ENCODE assay signal across 15 cellular contexts in genomic region chr20:63640086-63640485, GRCh38. TPM values are rescaled to one million over a fixed set of nuclear protein-coding genes. Genes with fewer than 3 reads are reported as not detected.
DNase-seq lines count a peak whose midpoint lies in the region; ATAC-seq, FAIRE-seq and TF ChIP-seq lines count a peak whose summit lies in the region.
"Had no signal": no experiment of that assay in that cellular context is flagged by ENCODE, and none has a peak within 500 bp of the region (broad histone marks: within the 10 kb centered on the region; RNA-seq: fewer than 3 reads in every experiment).

No MANE protein-coding gene starts in this region.

- H3K36me3 ChIP-seq in heart right ventricle (no peaks in the 10 kb centered on the region), upper lobe of right lung (no peaks in the 10 kb centered on the region)

- intact Hi-C loops in heart right ventricle (cut with DNase I) (no loop called here), Right ventricle myocardium superior (cut with DNase I) (no loop called here), upper lobe of right lung (cut with DNase I) (no loop called here)

- FAIRE-seq in D721Med (lab: Jason Lieb, UNC) = no peak

- 65 to 76% methylated on average over 7 to 8 of the region's 8 CpGs for WGBS in heart right ventricle, 2 donors

- no peak for DNase-seq in heart right ventricle
- DNase-seq in Right ventricle myocardium superior = no peak
- DNase-seq in naive B cell = no peak
- DNase-seq in upper lobe of right lung = no peak
- DNase-seq in D721Med (ENCODE audit: insufficient read length, low spot score) = no peak
- DNase-seq in activated CD4-positive, CD25-positive, alpha-beta regulatory T cell treated with anti-CD3 and anti-CD28 coated beads, Interleukin-2, amount 50 U/mL, for 72 hours = no peak
- DNase-seq: erythroblast; NCI-H526 treated with DMSO at 0.1 percent for 48 hours; stimulated activated CD4-positive, alpha-beta T cell treated with anti-CD3 and anti-CD28 coated beads, Interleukin-2, amount 100 ng/mL, for 24 hours; substantia nigra had no signal

- no peaks in the 10 kb centered on the region for H3K9me3 Mint-ChIP-seq in activated T-helper 17 cell treated with anti-CD3 and anti-CD28 coated beads, Interleukin-2, amount 50 U/mL, for 72 hours
- no peaks in the 10 kb centered on the region for H3K9me3 Mint-ChIP-seq in naive B cell

- H3K4me1 Mint-ChIP-seq in activated T-helper 17 cell treated with anti-CD3 and anti-CD28 coated beads, Interleukin-2, amount 50 U/mL, for 72 hours = peaks cover 13% of the 10 kb centered on the region
- peaks cover 33 to 55% (median 41%) of the 10 kb centered on the region in 3 donors for H3K4me1 Mint-ChIP-seq in naive B cell

- H3K27ac ChIP-seq in heart right ventricle = peak overlapping the region; percentile 67 to 91 (median 84)
- peak overlapping the region; percentile 85 for H3K27ac ChIP-seq in upper lobe of right lung
- H3K27ac ChIP-seq: HL-60 had no signal

- H3K36me3 Mint-ChIP-seq in activated T-helper 17 cell treated with anti-CD3 and anti-CD28 coated beads, Interleukin-2, amount 50 U/mL, for 72 hours (ENCODE audit: low read depth) = peaks cover 7% of the 10 kb centered on the region
- H3K36me3 Mint-ChIP-seq in naive B cell = no peaks in the 10 kb centered on the region

- peak overlapping the region; percentile 90 for H3K27ac Mint-ChIP-seq in activated T-helper 17 cell treated with anti-CD3 and anti-CD28 coated beads, Interleukin-2, amount 50 U/mL, for 72 hours
- H3K27ac Mint-ChIP-seq in naive B cell = peak overlapping the region in 5 of 6 donors; percentile 98 to 99 (median 98)

- H3K4me3 ChIP-seq in heart right ventricle = peak overlapping the region in 9 of 10 donors; percentile 18 to 73 (median 33)
- peak overlapping the region; percentile 69 for H3K4me3 ChIP-seq in upper lobe of right lung

- H3K27me3 Mint-ChIP-seq in activated T-helper 17 cell treated with anti-CD3 and anti-CD28 coated beads, Interleukin-2, amount 50 U/mL, for 72 hours = no peaks in the 10 kb centered on the region
- no peaks in the 10 kb centered on the region for H3K27me3 Mint-ChIP-seq in naive B cell

- H3K4me1 ChIP-seq in heart right ventricle = peaks cover 4 to 51% (median 14%) of the 10 kb centered on the region in 9 donors
- peaks cover 22% of the 10 kb centered on the region for H3K4me1 ChIP-seq in upper lobe of right lung

- peak in 3 of 8 donors; percentile 12 to 18 (median 15) for ATAC-seq in heart right ventricle
- ATAC-seq in Right ventricle myocardium superior (ENCODE audit: poor library complexity) = no peak
- no peak for ATAC-seq in activated T-helper 17 cell treated with anti-CD3 and anti-CD28 coated beads, Interleukin-2, amount 50 U/mL, for 72 hours (replicated peaks)
- no peak for ATAC-seq in naive B cell (ENCODE audit: low read depth in 2 of 2)
- peak; percentile 2 for ATAC-seq in upper lobe of right lung
- ATAC-seq in GM19455 (IDR thresholded peaks at IDR 0.05; ENCODE audit: unreplicated experiment) = no peak

- H3K9me3 ChIP-seq in heart right ventricle (no peaks in the 10 kb centered on the region), upper lobe of right lung (no peaks in the 10 kb centered on the region)

- TF ChIP-seq CTCF in heart right ventricle (IDR thresholded peaks at IDR 0.05) (no peak), upper lobe of right lung (IDR thresholded peaks at IDR 0.05) (no peak), D721Med (IDR thresholded peaks at IDR 0.05; ENCODE audit: insufficient read depth, missing control alignments) (no peak)

- peak overlapping the region; percentile 80 for H3K4me3 Mint-ChIP-seq in activated T-helper 17 cell treated with anti-CD3 and anti-CD28 coated beads, Interleukin-2, amount 50 U/mL, for 72 hours
- H3K4me3 Mint-ChIP-seq in naive B cell = peak overlapping the region; percentile 89 to 97 (median 93)

- H3K27me3 ChIP-seq in heart right ventricle (no peaks in the 10 kb centered on the region), upper lobe of right lung (no peaks in the 10 kb centered on the region)

RNA-seq across cellular contexts. Expression of gene STMN3, which starts 13.1 kb away (rescaled TPM):
- total RNA-seq in heart right ventricle (1 to 10 TPM; 1.7 to 9.9 (median 3.9) TPM), Right ventricle myocardium superior (4.3 TPM), upper lobe of right lung (12.4 TPM)
- polyA plus RNA-seq in heart right ventricle (1 to 10 TPM; 9.7 TPM), naive B cell (ENCODE audit: low read depth in 6 of 6) (1 to 10 TPM; 1.2 to 4.2 (median 2.5) TPM)
- total RNA-seq in activated T-helper 17 cell treated with anti-CD3 and anti-CD28 coated beads, Interleukin-2, amount 50 U/mL, for 72 hours = 10 to 100 TPM; 15.1 to 24.7 TPM

RNA-seq across cellular contexts. Expression of gene GMEB2, which starts 13.2 kb away (rescaled TPM):
- total RNA-seq in heart right ventricle = 1 to 10 TPM; 4.9 to 7.5 (median 5.8) TPM
- 1 to 10 TPM; 6.0 to 8.2 TPM for polyA plus RNA-seq in heart right ventricle
- 5.5 TPM for total RNA-seq in Right ventricle myocardium superior
- total RNA-seq in activated T-helper 17 cell treated with anti-CD3 and anti-CD28 coated beads, Interleukin-2, amount 50 U/mL, for 72 hours = 10 to 100 TPM; 11.5 to 19.6 TPM
- polyA plus RNA-seq in naive B cell (ENCODE audit: low read depth in 6 of 6) = 10 to 100 TPM in 1 of 6 donors, 1 to 10 TPM in 5; 3.1 to 16.0 (median 8.6) TPM
- total RNA-seq in upper lobe of right lung = 11.3 TPM

RNA-seq across cellular contexts. Expression of gene RTEL1, which starts 18.0 kb away (rescaled TPM):
- 10 to 100 TPM in 5 of 10 donors, 1 to 10 TPM in 5; 6.1 to 14.5 (median 10.3) TPM for total RNA-seq in heart right ventricle
- polyA plus RNA-seq in heart right ventricle = 10 to 100 TPM in 1 of 2 donors, 1 to 10 TPM in 1; 5.3 to 18.8 TPM
- total RNA-seq in Right ventricle myocardium superior = 7.3 TPM
- 10 to 100 TPM; 41.8 to 51.8 TPM for total RNA-seq in activated T-helper 17 cell treated with anti-CD3 and anti-CD28 coated beads, Interleukin-2, amount 50 U/mL, for 72 hours
- polyA plus RNA-seq in naive B cell (ENCODE audit: low read depth in 6 of 6) = 1 to 10 TPM in 5 of 6 donors, not detected in 1; 1.5 to 6.5 (median 3.0) TPM
- total RNA-seq in upper lobe of right lung = 26.7 TPM

RNA-seq across cellular contexts. Expression of gene TNFRSF6B, which starts 56.4 kb away (rescaled TPM):
- total RNA-seq in heart right ventricle (1 to 10 TPM in 4 of 10 donors, under 1 TPM in 6; 0.26 to 5.1 (median 0.57) TPM), Right ventricle myocardium superior (0.32 TPM), upper lobe of right lung (14.4 TPM)
- polyA plus RNA-seq in heart right ventricle (10 to 100 TPM; 11.7 to 12.5 TPM), naive B cell (ENCODE audit: low read depth in 6 of 6) (not detected)
- total RNA-seq in activated T-helper 17 cell treated with anti-CD3 and anti-CD28 coated beads, Interleukin-2, amount 50 U/mL, for 72 hours = not detected
- total RNA-seq: activated CD8-positive, alpha-beta memory T cell treated with anti-CD3 and anti-CD28 coated beads for 36 hours; G401 had no signal
